26 cellular contexts compared by ENCODE assay signal in the genomic region with DNA sequence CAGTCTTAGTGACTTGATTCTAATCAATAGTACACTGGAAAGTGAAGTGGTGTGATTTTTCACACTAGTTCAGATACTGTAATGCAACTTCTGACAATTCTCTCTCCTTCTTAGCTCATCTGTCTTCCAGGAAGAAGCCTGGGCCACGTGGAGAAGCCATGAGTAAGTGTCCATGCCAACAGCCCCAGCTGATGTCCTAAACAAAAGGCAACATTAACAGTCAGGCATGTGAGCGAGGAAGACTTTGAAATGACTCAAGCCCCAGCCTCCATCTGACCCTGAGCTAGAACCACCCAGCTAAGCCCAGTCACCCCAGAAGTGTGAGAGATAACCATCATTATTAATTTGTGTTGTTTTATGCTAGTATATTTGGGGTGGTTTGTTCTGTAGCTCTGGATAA.
"Had no signal": no experiment of that assay in that cellular context is flagged by ENCODE, and none has a peak within 500 bp of the region (broad histone marks: within the 10 kb centered on the region; RNA-seq: fewer than 3 reads in every experiment).

No MANE protein-coding gene starts in this region.

- H3K36me3 ChIP-seq: ascending aorta, brain microvascular endothelial cell, esophagus squamous epithelium, gastrocnemius medialis, pancreas, right atrium auricular region, suprapubic skin, tibial artery had no signal

- ATAC-seq: activated CD8-positive, alpha-beta memory T cell treated with anti-CD3 and anti-CD28 coated beads, Interleukin-2, amount 10 ng/mL, durations not matched to agents 7 days and 5 days; activated CD8-positive, alpha-beta T cell treated with anti-CD3 and anti-CD28 coated beads, Interleukin-2, amount 10 ng/mL, durations not matched to agents 7 days and 5 days; activated T-cell treated with anti-CD3 and anti-CD28 coated beads, Interleukin-2, amount 50 U/mL, for 72 hours; gastrocnemius medialis; left colon; naive thymus-derived CD8-positive, alpha-beta T cell; pancreas; psoas muscle had no signal

- H3K4me2 ChIP-seq: hepatocyte had no signal

- FAIRE-seq: keratinocyte had no signal

- H3K4me1 ChIP-seq: ascending aorta, esophagus squamous epithelium, gastrocnemius medialis, pancreas, psoas muscle, right atrium auricular region, suprapubic skin, tibial artery had no signal

- H3K9me3 ChIP-seq: ascending aorta, esophagus squamous epithelium, gastrocnemius medialis, pancreas, psoas muscle, right atrium auricular region, suprapubic skin, tibial artery had no signal

- H2AFZ ChIP-seq: hepatocyte had no signal

- H3K4me3 ChIP-seq: ascending aorta, esophagus squamous epithelium, gastrocnemius medialis, hepatocyte, pancreas, psoas muscle, right atrium auricular region, suprapubic skin, tibial artery had no signal

- DNase-seq: activated B cell treated with CpG ODN at 0.5 μM for 24 hours; activated CD8-positive, alpha-beta memory T cell treated with anti-CD3 and anti-CD28 coated beads, Interleukin-2, amount 10 ng/mL, durations not matched to agents 7 days and 5 days; activated CD8-positive, alpha-beta T cell treated with anti-CD3 and anti-CD28 coated beads, Interleukin-2, amount 10 ng/mL, durations not matched to agents 7 days and 5 days; activated naive CD4-positive, alpha-beta T cell; activated T-cell treated with anti-CD3 and anti-CD28 coated beads for 4 hours; activated T-cell treated with anti-CD3 and anti-CD28 coated beads, Interleukin-2, amount 50 U/mL, for 72 hours; brain microvascular endothelial cell; endodermal cell; esophagus squamous epithelium; gastrocnemius medialis; left colon; midbrain; naive thymus-derived CD8-positive, alpha-beta T cell; nucleus accumbens; pancreas; psoas muscle; stimulated activated CD4-positive, alpha-beta T cell treated with anti-CD3 and anti-CD28 coated beads, Interleukin-15, amount 100 ng/mL, for 24 hours; stimulated activated CD4-positive, alpha-beta T cell treated with anti-CD3 and anti-CD28 coated beads, Interleukin-2, amount 100 ng/mL, for 24 hours; stimulated activated naive CD4-positive, alpha-beta T cell; T-helper 1 cell; tibial artery had no signal

- H3K27me3 ChIP-seq: ascending aorta, brain microvascular endothelial cell, esophagus squamous epithelium, gastrocnemius medialis, hepatocyte, pancreas, right atrium auricular region, suprapubic skin, tibial artery had no signal

- H3K27ac ChIP-seq: ascending aorta, brain microvascular endothelial cell, esophagus squamous epithelium, gastrocnemius medialis, hepatocyte, pancreas, psoas muscle, right atrium auricular region, suprapubic skin, tibial artery had no signal
